8 cellular contexts compared by ENCODE assay signal in the genomic region with DNA sequence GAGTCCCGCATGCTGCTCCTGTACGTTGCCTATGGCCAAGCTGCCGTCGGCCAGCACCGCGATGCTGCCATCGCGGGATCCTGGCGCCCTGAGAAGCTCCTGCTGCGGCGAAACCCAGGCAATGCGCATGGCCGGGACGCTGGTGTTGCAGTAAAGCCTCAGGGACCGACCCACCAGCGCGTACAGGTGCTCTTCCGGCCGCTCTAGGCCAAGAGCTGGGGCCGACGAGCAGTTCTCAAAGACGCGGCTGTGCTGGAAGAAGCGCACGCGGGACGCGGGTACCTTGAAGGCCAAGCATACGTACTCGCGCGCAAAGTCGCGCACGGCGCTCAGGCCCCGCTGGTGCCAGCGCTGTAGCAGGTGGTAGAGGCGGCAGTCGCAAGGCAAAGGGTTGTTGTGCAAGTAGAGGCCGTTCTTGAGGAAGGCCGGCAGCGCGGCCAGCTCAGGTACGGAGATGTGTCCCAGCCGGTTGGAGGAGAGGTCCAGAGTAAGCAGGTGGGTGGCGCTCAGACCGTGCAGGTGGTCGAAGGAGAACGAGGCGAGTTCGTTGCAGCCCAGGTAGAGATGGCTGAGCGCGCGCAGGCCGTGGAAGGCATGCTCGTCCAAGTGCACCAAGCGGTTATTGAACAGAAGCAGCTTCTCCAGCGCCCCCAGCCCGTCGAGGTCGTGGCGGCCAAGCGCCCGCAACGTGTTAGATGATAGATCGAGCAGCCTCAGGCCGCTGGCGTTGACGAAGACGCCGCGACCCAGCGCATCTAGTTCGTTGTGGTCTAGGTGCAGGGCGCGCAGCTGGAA. TPM values are rescaled to one million over a fixed set of nuclear protein-coding genes. Genes with fewer than 3 reads are reported as not detected.
A peak's percentile ranks its signal among the peaks of the same experiment; 100 is the strongest.
DNase-seq lines count a peak whose midpoint lies in the region; ATAC-seq and TF ChIP-seq lines count a peak whose summit lies in the region.

No MANE protein-coding gene starts in this region.

- DNase-seq in GM23338 (ENCODE audit: low spot score) (peak; percentile 72), hepatocyte (ENCODE audit: low spot score) (no peak)
- no peak for DNase-seq in activated CD4-positive, alpha-beta T cell treated with anti-CD3 and anti-CD28 coated beads, Interleukin-2, amount 10 ng/mL, durations not matched to agents 7 days and 5 days
- DNase-seq in NK-92 treated with Interleukin-12 subunit alpha and Interleukin-12 subunit beta, amount 100 ng/mL, for 24 hours (lab: John Stamatoyannopoulos, UW) = no peak

- H4K20me1 ChIP-seq in GM23338 (replicated peaks; ENCODE audit: insufficient read depth) = peaks cover 7% of the 10 kb centered on the region; the same call in 1 of the 2 replicates
- H4K20me1 ChIP-seq in hepatocyte (ENCODE audit: insufficient read depth, poor library complexity, severe bottlenecking) = peaks cover 3% of the 10 kb centered on the region

- CTCF ChIA-PET in activated CD4-positive, alpha-beta T cell treated with anti-CD3 and anti-CD28 coated beads, Interleukin-2, amount 10 ng/mL, durations not matched to agents 7 days and 5 days (lab: Charles Lee) = interaction anchor here (0.6 to 2.7 kb wide), 11 partner anchors 11 to 508 kb away, joined by 3 to 9 read pairs (median 3); partner anchors contain the start of genes INKA1 and IP6K1

- H3K4me1 ChIP-seq in GM23338 (ENCODE audit: insufficient read depth) (no peaks in the 10 kb centered on the region; the same call in 1 of the 2 replicates), hepatocyte (ENCODE audit: insufficient read depth) (peaks cover 18% of the 10 kb centered on the region), skeletal muscle tissue (ENCODE audit: control insufficient read depth in 3 of 3, insufficient read depth in 3 of 3, low read length in 3 of 3) (peaks cover 54 to 77% (median 66%) of the 10 kb centered on the region in 3 donors)

- H3K27ac Mint-ChIP-seq in GM23338 = peak overlapping the region; percentile 88
- H3K27ac Mint-ChIP-seq in activated CD4-positive, alpha-beta T cell treated with anti-CD3 and anti-CD28 coated beads, Interleukin-2, amount 10 ng/mL, durations not matched to agents 7 days and 5 days = peak overlapping the region; percentile 90

- H3F3A ChIP-seq in GM23338 (replicated peaks; ENCODE audit: low read depth) = peaks cover 8% of the 10 kb centered on the region

- no peaks in the 10 kb centered on the region for H3K9me3 ChIP-seq in hepatocyte (ENCODE audit: low read depth)
- no peaks in the 10 kb centered on the region for H3K9me3 ChIP-seq in skeletal muscle tissue (ENCODE audit: control insufficient read depth in 3 of 3, low read length in 3 of 3)

- POLR2A ChIA-PET in activated CD4-positive, alpha-beta T cell treated with anti-CD3 and anti-CD28 coated beads, Interleukin-2, amount 10 ng/mL, durations not matched to agents 7 days and 5 days (lab: Charles Lee) = no interaction called here

- ATAC-seq in GM23338 = peak; percentile 13
- ATAC-seq in HG02884 (IDR thresholded peaks at IDR 0.05; ENCODE audit: unreplicated experiment) = no peak
- ATAC-seq in HG03045 (IDR thresholded peaks at IDR 0.05; ENCODE audit: unreplicated experiment) = no peak
- no peak for ATAC-seq in GM21515 (IDR thresholded peaks at IDR 0.05; ENCODE audit: unreplicated experiment)

- H3K4me3 Mint-ChIP-seq in GM23338 = peak overlapping the region; percentile 85
- H3K4me3 Mint-ChIP-seq in activated CD4-positive, alpha-beta T cell treated with anti-CD3 and anti-CD28 coated beads, Interleukin-2, amount 10 ng/mL, durations not matched to agents 7 days and 5 days = peak overlapping the region; percentile 78

- H3K4me2 ChIP-seq in GM23338 = peak overlapping the region; percentile 95
- peak overlapping the region; percentile 92 for H3K4me2 ChIP-seq in hepatocyte

- H3K4me3 ChIP-seq in GM23338 = peak overlapping the region; percentile 77
- peak overlapping the region; percentile 37 for H3K4me3 ChIP-seq in hepatocyte
- H3K4me3 ChIP-seq in skeletal muscle tissue (ENCODE audit: low read length in 3 of 3) = peak overlapping the region; percentile 79 to 89 (median 80)

- H3K9me2 ChIP-seq in GM23338 (ENCODE audit: insufficient read depth) (no peaks in the 10 kb centered on the region), hepatocyte (replicated peaks; ENCODE audit: insufficient read depth) (no peaks in the 10 kb centered on the region)

- peaks cover 38% of the 10 kb centered on the region for H3K27me3 Mint-ChIP-seq in GM23338 (ENCODE audit: insufficient read depth, low read depth, poor library complexity)
- no peaks in the 10 kb centered on the region for H3K27me3 Mint-ChIP-seq in activated CD4-positive, alpha-beta T cell treated with anti-CD3 and anti-CD28 coated beads, Interleukin-2, amount 10 ng/mL, durations not matched to agents 7 days and 5 days

- no peak for TF ChIP-seq CTCF in GM23338 (conservative IDR thresholded peaks at IDR 0.05; ENCODE audit: low read depth in 2 of 2)
- TF ChIP-seq CTCF in hepatocyte (IDR thresholded peaks at IDR 0.05; ENCODE audit: poor library complexity) = no peak

- H3K27me3 ChIP-seq in GM23338 (ENCODE audit: insufficient read depth) = no peaks in the 10 kb centered on the region
- H3K27me3 ChIP-seq in hepatocyte = no peaks in the 10 kb centered on the region
- no peaks in the 10 kb centered on the region for H3K27me3 ChIP-seq in skeletal muscle tissue (ENCODE audit: control insufficient read depth in 3 of 3, insufficient read depth in 3 of 3, low read length in 3 of 3)

- H3K4me1 Mint-ChIP-seq in GM23338 = peaks cover 19% of the 10 kb centered on the region
- H3K4me1 Mint-ChIP-seq in activated CD4-positive, alpha-beta T cell treated with anti-CD3 and anti-CD28 coated beads, Interleukin-2, amount 10 ng/mL, durations not matched to agents 7 days and 5 days = peaks cover 34% of the 10 kb centered on the region

- H2AFZ ChIP-seq in GM23338 (0 out of 2 replicates have a peak overlapping the region, but pooled peaks have one; percentile 56), hepatocyte (no peak overlapping the region)

- H3K79me2 ChIP-seq in GM23338 (replicated peaks; ENCODE audit: insufficient read depth) (no peaks in the 10 kb centered on the region; the same call in 1 of the 2 replicates), hepatocyte (peaks cover 13% of the 10 kb centered on the region)

- peaks cover 6% of the 10 kb centered on the region; the same call in 1 of the 3 replicates for H3K9me3 Mint-ChIP-seq in GM23338
- H3K9me3 Mint-ChIP-seq in activated CD4-positive, alpha-beta T cell treated with anti-CD3 and anti-CD28 coated beads, Interleukin-2, amount 10 ng/mL, durations not matched to agents 7 days and 5 days = no peaks in the 10 kb centered on the region

- peaks cover 5% of the 10 kb centered on the region; the same call in 1 of the 2 replicates for H3K36me3 ChIP-seq in GM23338 (ENCODE audit: insufficient read depth)
- no peaks in the 10 kb centered on the region for H3K36me3 ChIP-seq in hepatocyte (replicated peaks; ENCODE audit: insufficient read depth, low read depth)
- H3K36me3 ChIP-seq in skeletal muscle tissue (ENCODE audit: control insufficient read depth in 3 of 3, insufficient read depth in 3 of 3, low read length in 3 of 3) = peaks cover 50 to 62% (median 60%) of the 10 kb centered on the region in 3 donors

- peak overlapping the region in 2 of 3 donors; percentile 38 to 79 for H3K9ac ChIP-seq in skeletal muscle tissue (ENCODE audit: low read depth in 1 of 3, low read length in 3 of 3)

- H3K27ac ChIP-seq in GM23338 (ENCODE audit: low read depth) = peak overlapping the region; percentile 27; the same call in 1 of the 2 replicates
- no peak overlapping the region for H3K27ac ChIP-seq in hepatocyte
- H3K27ac ChIP-seq in skeletal muscle tissue (ENCODE audit: low read depth, low read length) = no peak overlapping the region

- H3K36me3 Mint-ChIP-seq in GM23338 (ENCODE audit: low read depth) = peaks cover 25% of the 10 kb centered on the region
- peaks cover 13% of the 10 kb centered on the region for H3K36me3 Mint-ChIP-seq in activated CD4-positive, alpha-beta T cell treated with anti-CD3 and anti-CD28 coated beads, Interleukin-2, amount 10 ng/mL, durations not matched to agents 7 days and 5 days (ENCODE audit: low read depth)

- WGBS in hepatocyte (ENCODE audit: low lambda C conversion rate, missing lambda C conversion rate) = 62% methylated on average over 77 of the region's 77 CpGs

RNA-seq across cellular contexts. Expression of gene AMIGO3, which starts 0.9 kb away (rescaled TPM):
- total RNA-seq in GM23338 (2014; rRNA removed; shearing (Covaris generic)) = 8.2 and 10.4 TPM in 2 replicates
- polyA plus RNA-seq in GM23338 (2016; fragmentation: Nextera tagmentation; extraction: Ambion mirVana) (2.9 and 3.5 TPM in 2 replicates), hepatocyte (1.7 and 2.4 TPM in 2 replicates)
- total RNA-seq in activated CD4-positive, alpha-beta T cell treated with anti-CD3 and anti-CD28 coated beads, Interleukin-2, amount 10 ng/mL, durations not matched to agents 7 days and 5 days = under 1 TPM in 1 of 2 experiments, not detected in 1; 0.30 TPM
- total RNA-seq in hepatocyte (0.57 and 0.76 TPM in 2 replicates), skeletal muscle tissue (under 0.01 TPM)

RNA-seq across cellular contexts. Expression of gene GMPPB, which starts 5.1 kb away (rescaled TPM):
- 29.4 and 36.1 TPM in 2 replicates for total RNA-seq in GM23338 (2014; rRNA removed; shearing (Covaris generic))
- polyA plus RNA-seq in GM23338 (2016; fragmentation: Nextera tagmentation; extraction: Ambion mirVana) = 7.8 and 10.2 TPM in 2 replicates
- 10 to 100 TPM; 36.5 to 46.0 TPM for total RNA-seq in activated CD4-positive, alpha-beta T cell treated with anti-CD3 and anti-CD28 coated beads, Interleukin-2, amount 10 ng/mL, durations not matched to agents 7 days and 5 days
- total RNA-seq in hepatocyte = 24.3 and 31.5 TPM in 2 replicates
- polyA plus RNA-seq in hepatocyte = 41.0 and 48.7 TPM in 2 replicates
- total RNA-seq in skeletal muscle tissue = 9.9 TPM

RNA-seq across cellular contexts. Expression of gene RNF123, which starts 29.3 kb away (rescaled TPM):
- total RNA-seq in GM23338 (2014; rRNA removed; shearing (Covaris generic)) = 24.4 and 32.5 TPM in 2 replicates
- 13.2 and 14.6 TPM in 2 replicates for polyA plus RNA-seq in GM23338 (2016; fragmentation: Nextera tagmentation; extraction: Ambion mirVana)
- total RNA-seq in activated CD4-positive, alpha-beta T cell treated with anti-CD3 and anti-CD28 coated beads, Interleukin-2, amount 10 ng/mL, durations not matched to agents 7 days and 5 days = 10 to 100 TPM; 47.5 to 49.2 TPM
- 27.7 and 32.1 TPM in 2 replicates for total RNA-seq in hepatocyte
- polyA plus RNA-seq in hepatocyte = 34.6 and 39.1 TPM in 2 replicates
- total RNA-seq in skeletal muscle tissue = 31.3 TPM

RNA-seq across cellular contexts. Expression of gene MST1, which starts 29.3 kb away (rescaled TPM):
- 8.7 and 11.1 TPM in 2 replicates for total RNA-seq in GM23338 (2014; rRNA removed; shearing (Covaris generic))
- polyA plus RNA-seq in GM23338 (2016; fragmentation: Nextera tagmentation; extraction: Ambion mirVana) (5.0 and 5.9 TPM in 2 replicates), hepatocyte (137 and 158 TPM in 2 replicates)
- total RNA-seq in activated CD4-positive, alpha-beta T cell treated with anti-CD3 and anti-CD28 coated beads, Interleukin-2, amount 10 ng/mL, durations not matched to agents 7 days and 5 days = 10 to 100 TPM in 1 of 2 experiments, 1 to 10 TPM in 1; 8.4 to 10.0 TPM
- total RNA-seq in hepatocyte (90.3 and 116 TPM in 2 replicates), skeletal muscle tissue (1.6 TPM)

RNA-seq across cellular contexts. Expression of gene APEH, which starts 44.5 kb away (rescaled TPM):
- total RNA-seq in GM23338 (2014; rRNA removed; shearing (Covaris generic)) = 202 and 264 TPM in 2 replicates
- polyA plus RNA-seq in GM23338 (2016; fragmentation: Nextera tagmentation; extraction: Ambion mirVana) (170 and 178 TPM in 2 replicates), hepatocyte (138 and 148 TPM in 2 replicates)
- 100 to 1,000 TPM; 137 TPM for total RNA-seq in activated CD4-positive, alpha-beta T cell treated with anti-CD3 and anti-CD28 coated beads, Interleukin-2, amount 10 ng/mL, durations not matched to agents 7 days and 5 days
- total RNA-seq in hepatocyte (120 and 125 TPM in 2 replicates), skeletal muscle tissue (75.2 TPM)
